9 cellular contexts compared by ENCODE assay signal in the genomic region with DNA sequence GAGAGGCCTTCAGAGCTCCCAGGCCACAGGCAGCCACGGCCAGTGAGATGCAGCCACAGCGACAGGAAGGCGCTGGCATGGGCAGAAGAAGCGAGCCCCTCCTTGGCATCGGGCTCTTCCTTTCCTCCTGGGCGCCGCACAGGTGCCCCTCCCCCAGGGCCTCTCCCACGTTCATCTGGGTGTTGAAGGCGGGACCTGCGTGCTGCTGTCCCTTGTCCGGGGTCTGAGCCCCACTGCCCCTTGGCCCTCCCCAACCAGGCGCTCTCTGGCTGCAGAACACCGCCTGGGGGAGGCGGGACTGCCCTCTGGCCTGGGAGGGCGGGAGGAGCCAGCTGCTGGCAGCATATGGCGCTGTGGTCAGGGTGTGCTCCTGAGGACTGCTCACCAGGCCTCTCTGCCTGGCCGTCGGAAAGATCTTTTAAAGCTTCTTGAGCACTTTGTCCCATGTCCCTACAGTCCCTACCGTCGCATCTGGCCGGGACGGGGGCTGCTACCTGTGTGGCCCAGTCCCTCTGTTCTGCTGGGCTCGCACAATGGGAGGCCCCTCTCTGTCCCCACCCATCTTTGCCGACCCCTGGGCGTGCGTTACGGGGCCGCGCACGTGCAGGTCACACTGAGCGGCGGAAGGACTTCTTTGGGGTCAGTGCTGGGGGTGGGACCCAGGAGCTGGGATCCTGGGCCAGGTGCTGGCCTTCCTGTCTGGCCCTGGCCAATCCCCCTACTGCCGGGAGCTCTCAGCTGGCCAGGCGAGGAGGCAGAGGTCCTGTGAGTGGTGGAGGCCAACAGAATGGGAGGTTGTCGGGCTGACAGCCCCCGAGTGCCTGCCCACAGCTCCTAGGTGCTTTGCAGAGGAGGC. TPM values are rescaled to one million over a fixed set of nuclear protein-coding genes. Genes with fewer than 3 reads are reported as not detected.
DNase-seq lines count a peak whose midpoint lies in the region; ATAC-seq, FAIRE-seq and TF ChIP-seq lines count a peak whose summit lies in the region.
"Had no signal": no experiment of that assay in that cellular context is flagged by ENCODE, and none has a peak within 500 bp of the region (broad histone marks: within the 10 kb centered on the region; RNA-seq: fewer than 3 reads in every experiment).

No MANE protein-coding gene starts in this region.

- H3K79me2 ChIP-seq in PC-3 (ENCODE audit: low read length) = peaks cover 33% of the 10 kb centered on the region

- H3K27me3 ChIP-seq in PC-3 (ENCODE audit: low read length) (no peaks in the 10 kb centered on the region), pancreas (no peaks in the 10 kb centered on the region)

- H3K4me3 ChIP-seq in HFF-Myc (replicated peaks; ENCODE audit: low read depth, low read length) (peak overlapping the region; percentile 65), PC-3 (ENCODE audit: low read length) (peak overlapping the region; percentile 89), coronary artery (peak overlapping the region; percentile 0), pancreas (peak overlapping the region; percentile 7 to 90 (median 84))

- H3K9ac ChIP-seq in PC-3 (ENCODE audit: low read length) = peak overlapping the region; percentile 77

- no TSS peak for BruUV-seq in PC-3 (replicated peaks; lab: Mats Ljungman, UMichigan)

- H3K4me2 ChIP-seq in PC-3 (ENCODE audit: low read length) = peak overlapping the region; percentile 99

- H3K9me2 ChIP-seq in PC-3 (replicated peaks; ENCODE audit: low read length) = no peaks in the 10 kb centered on the region

- CTCF ChIA-PET in PC-3 (lab: Charles Lee) = interaction anchor here (0.6 to 0.7 kb wide), 3 partner anchors 14 to 156 kb away, joined by 6 to 9 read pairs (median 6); no protein-coding TSS in a partner anchor

- TF ChIP-seq CTCF in HFF-Myc (IDR thresholded peaks at IDR 0.05; ENCODE audit: low read depth, low read length, missing control alignments) = no peak
- no peak for TF ChIP-seq CTCF in PC-3 (conservative IDR thresholded peaks at IDR 0.05; ENCODE audit: low read depth, low read length)
- no peak for TF ChIP-seq CTCF in coronary artery (IDR thresholded peaks at IDR 0.05)
- no peak for TF ChIP-seq CTCF in pancreas (IDR thresholded peaks at IDR 0.05)

- no peak for DNase-seq in HFF-Myc (ENCODE audit: extremely low read depth, low read depth)
- peak; percentile 48 for DNase-seq in PC-3
- DNase-seq in coronary artery (ENCODE audit: low spot score) = no peak
- peak in 5 of 6 donors; percentile 57 to 89 (median 75) for DNase-seq in pancreas
- DNase-seq in hypothalamus (lab: John Stamatoyannopoulos, UW) = no peak
- DNase-seq: effector CD4-positive, alpha-beta T cell had no signal

- H3K36me3 ChIP-seq in PC-3 (ENCODE audit: low read depth, low read length) (peaks cover 6% of the 10 kb centered on the region; the same call in 1 of the 2 replicates), pancreas (peaks cover 0 to 17% (median 0%) of the 10 kb centered on the region in 3 donors)

- intact Hi-C loops in PC-3 (cut with micrococcal nuclease) (no loop called here), pancreas (cut with DNase I) (no loop called here)

- peak; percentile 19 for ATAC-seq in PC-3
- peak; percentile 26 to 63 (median 50) for ATAC-seq in pancreas
- no peak for ATAC-seq in HG02610 (IDR thresholded peaks at IDR 0.05; ENCODE audit: unreplicated experiment)
- no peak for ATAC-seq in GM18907 (IDR thresholded peaks at IDR 0.05; ENCODE audit: unreplicated experiment)
- no peak for ATAC-seq in esophagus mucosa

- H3K9me3 ChIP-seq in PC-3 (ENCODE audit: low read length) (no peaks in the 10 kb centered on the region), pancreas (no peaks in the 10 kb centered on the region)

- 23 to 29% methylated on average over 35 to 36 of the region's 36 CpGs for WGBS in pancreas, 2 donors

- peaks cover 8% of the 10 kb centered on the region for H3F3A ChIP-seq in PC-3 (ENCODE audit: low read length, unreplicated experiment)

- FAIRE-seq in pancreas (lab: Jason Lieb, UNC) = no peak

- POLR2A ChIA-PET in PC-3 (lab: Charles Lee; ENCODE audit: unreplicated experiment) = interaction anchor here (0.6 to 1.0 kb wide), 2 partner anchors 10 to 24 kb away, joined by 10 to 16 read pairs; no protein-coding TSS in a partner anchor

- H4K20me1 ChIP-seq in PC-3 (ENCODE audit: low read length) = no peaks in the 10 kb centered on the region

- peak overlapping the region; percentile 15 for H3K27ac ChIP-seq in PC-3 (ENCODE audit: low read length)
- H3K27ac ChIP-seq in coronary artery = no peak overlapping the region
- H3K27ac ChIP-seq in pancreas = peak overlapping the region; percentile 76 to 92 (median 82)

- H2AFZ ChIP-seq in PC-3 (ENCODE audit: low read length) = 0 out of 2 replicates have a peak overlapping the region, but pooled peaks have one; percentile 21

- H3K4me1 ChIP-seq in PC-3 (ENCODE audit: insufficient read depth, low read length) (peaks cover 37% of the 10 kb centered on the region), pancreas (peaks cover 11 to 26% (median 18%) of the 10 kb centered on the region in 3 donors)

RNA-seq across cellular contexts. Expression of a gene that starts 1.7 kb away (rescaled TPM):
- total RNA-seq in PC-3 (2014; rRNA removed) (113 and 117 TPM in 2 replicates), pancreas (10 to 100 TPM; 12.0 to 40.1 (median 17.3) TPM), esophagus mucosa (37.2 TPM)
- 10 to 100 TPM; 34.6 to 55.8 TPM for polyA plus RNA-seq in pancreas

RNA-seq across cellular contexts. Expression of a gene that starts 10.6 kb away (rescaled TPM):
- total RNA-seq in PC-3 (2014; rRNA removed) (100 and 108 TPM in 2 replicates), pancreas (10 to 100 TPM; 18.1 to 46.6 (median 23.7) TPM), esophagus mucosa (89.5 TPM)
- polyA plus RNA-seq in pancreas = 10 to 100 TPM; 48.8 to 98.7 TPM

RNA-seq across cellular contexts. Expression of a gene that starts 30.0 kb away (rescaled TPM):
- 177 and 194 TPM in 2 replicates for total RNA-seq in PC-3 (2014; rRNA removed)
- 10 to 100 TPM; 39.3 to 56.6 (median 43.0) TPM for total RNA-seq in pancreas
- polyA plus RNA-seq in pancreas = 100 to 1,000 TPM; 135 to 174 TPM
- total RNA-seq in esophagus mucosa = 62.5 TPM

RNA-seq across cellular contexts. Expression of a gene that starts 30.2 kb away (rescaled TPM):
- 52.6 and 68.8 TPM in 2 replicates for total RNA-seq in PC-3 (2014; rRNA removed)
- 10 to 100 TPM; 10.5 to 18.3 (median 13.1) TPM for total RNA-seq in pancreas
- 100 to 1,000 TPM; 102 to 119 TPM for polyA plus RNA-seq in pancreas
- 24.3 TPM for total RNA-seq in esophagus mucosa

RNA-seq across cellular contexts. Expression of a gene that starts 47.2 kb away (rescaled TPM):
- total RNA-seq in PC-3 (2014; rRNA removed) = 49.9 and 71.0 TPM in 2 replicates
- 10 to 100 TPM in 1 of 6 donors, 1 to 10 TPM in 5; 2.9 to 11.0 (median 5.6) TPM for total RNA-seq in pancreas
- polyA plus RNA-seq in pancreas = 10 to 100 TPM; 12.5 to 50.4 TPM
- 21.4 TPM for total RNA-seq in esophagus mucosa

Comparison
In these comparisons a context has a peak if more than half of its experiments do, and no peak if none do; other contexts are left out.
1. DNase-seq: peak in PC-3 (single experiment) and pancreas (5 of 6); none in HFF-Myc (single experiment), coronary artery (single experiment) and hypothalamus (0 of 51).
2. H3K4me3 ChIP-seq: peak in every context shown above with its lines; median percentile 89 in PC-3; 84 in pancreas; 65 in HFF-Myc; 0 in coronary artery.
3. ATAC-seq: peak in PC-3 (single experiment) and pancreas (4 of 4); none in HG02610 (single experiment), GM18907 (single experiment) and esophagus mucosa (single experiment).
4. H3K27ac ChIP-seq: peak in PC-3 (single experiment) and pancreas (4 of 4); none in coronary artery (0 of 2).